1 cellular context compared by ENCODE assay signal in the genomic region with DNA sequence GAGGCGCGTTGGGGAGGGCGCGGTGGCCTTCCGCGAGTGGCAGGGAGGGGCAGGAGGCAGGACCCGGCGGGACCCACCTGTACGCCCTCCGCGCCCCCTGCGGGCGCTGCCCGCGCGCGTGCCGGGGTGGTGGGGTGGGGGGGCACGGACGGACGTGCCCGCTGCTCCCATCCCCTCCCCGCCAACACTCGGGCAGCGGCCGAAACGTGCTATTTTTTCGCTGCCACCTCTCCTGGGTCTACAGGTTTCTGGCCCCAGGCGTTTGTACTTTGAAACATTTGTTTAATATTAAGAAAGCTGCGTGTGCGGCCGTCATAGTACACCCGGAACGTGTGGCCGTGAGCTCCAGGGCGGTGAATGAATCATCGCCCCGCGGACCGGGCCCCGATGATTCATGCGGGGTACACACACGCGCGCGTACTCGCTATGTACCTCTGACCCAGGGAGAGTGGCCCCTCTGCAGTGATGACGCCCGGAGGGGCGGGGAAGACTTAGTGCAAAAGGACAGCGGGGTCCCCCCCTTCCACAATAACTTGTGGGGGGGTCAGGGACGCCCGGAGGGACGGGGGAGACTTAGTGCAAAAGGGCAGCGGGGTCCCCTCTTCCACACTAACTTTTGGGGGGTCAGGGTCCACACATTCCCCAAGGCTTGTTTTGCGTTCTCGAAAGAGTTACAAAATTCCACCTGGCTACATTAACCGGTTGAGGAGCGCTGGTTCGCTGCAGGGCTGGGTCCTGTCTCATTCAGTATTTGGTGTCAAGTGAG.
TF ChIP-seq lines count a peak whose summit lies in the region.

No MANE protein-coding gene starts in this region.

TF ChIP-seq in HepG2, 621 proteins besides CTCF, POLR2A, EP300 and RAD21 (continued from another document and continues in another):
- TF ChIP-seq ZNF318 (CRISPR knock-in tag; IDR thresholded peaks at IDR 0.05) (no peak), MAFK (conservative IDR thresholded peaks at IDR 0.05 in 1 of 2, IDR thresholded peaks at IDR 0.05 in 1 of 2; ENCODE audit: low read length in 2 of 2) (no peak), YEATS4 (CRISPR knock-in tag; IDR thresholded peaks at IDR 0.05; ENCODE audit: borderline replicate concordance) (no peak; the same call in 1 of the 2 replicates), THRA (CRISPR knock-in tag; IDR thresholded peaks at IDR 0.05; ENCODE audit: borderline replicate concordance) (no peak), RXRB (CRISPR knock-in tag; IDR thresholded peaks at IDR 0.05; ENCODE audit: borderline replicate concordance) (peak; percentile 51; the same call in 1 of the 2 replicates), ZNF354B (CRISPR knock-in tag; IDR thresholded peaks at IDR 0.05) (peak; percentile 59; the same call in 1 of the 2 replicates), PAF1 (CRISPR knock-in tag; IDR thresholded peaks at IDR 0.05) (no peak), MXD3 (CRISPR knock-in tag; IDR thresholded peaks at IDR 0.05) (no peak; the same call in 1 of the 2 replicates), CHCHD3 (CRISPR knock-in tag; IDR thresholded peaks at IDR 0.05) (no peak), ARNT2 (CRISPR knock-in tag; IDR thresholded peaks at IDR 0.05; ENCODE audit: low read depth) (no peak), KDM1A (CRISPR knock-in tag; IDR thresholded peaks at IDR 0.05) (no peak), ZNF7 (CRISPR knock-in tag; IDR thresholded peaks at IDR 0.05) (no peak), NR2F2 (IDR thresholded peaks at IDR 0.05; ENCODE audit: borderline replicate concordance, low read depth) (peak; percentile 9; the same call in 1 of the 2 replicates), LCORL (IDR thresholded peaks at IDR 0.05) (no peak), LCORL (CRISPR knock-in tag; IDR thresholded peaks at IDR 0.05) (peak; percentile 63; the same call in 1 of the 2 replicates), ZNF83 (CRISPR knock-in tag; IDR thresholded peaks at IDR 0.05; ENCODE audit: borderline replicate concordance) (no peak), ATF7 (IDR thresholded peaks at IDR 0.05) (no peak), ATF7 (CRISPR knock-in tag; IDR thresholded peaks at IDR 0.05) (no peak), CEBPB (IDR thresholded peaks at IDR 0.05; ENCODE audit: borderline replicate concordance, low read depth, low read length) (no peak), CBX2 (IDR thresholded peaks at IDR 0.05; ENCODE audit: low read depth, low read length) (no peak), CBX2 (CRISPR knock-in tag; IDR thresholded peaks at IDR 0.05; ENCODE audit: low read depth) (no peak), ZMYM2 (CRISPR knock-in tag; IDR thresholded peaks at IDR 0.05) (peak; percentile 77), KLF11 (CRISPR knock-in tag; IDR thresholded peaks at IDR 0.05) (peak; percentile 65; the same call in 1 of the 2 replicates), ZNF205 (CRISPR knock-in tag; IDR thresholded peaks at IDR 0.05) (no peak), PHB2 (IDR thresholded peaks at IDR 0.05; ENCODE audit: partially characterized antibody) (no peak), KDM5B (CRISPR knock-in tag; IDR thresholded peaks at IDR 0.05; ENCODE audit: borderline replicate concordance) (no peak), ZNF10 (CRISPR knock-in tag; IDR thresholded peaks at IDR 0.05; ENCODE audit: borderline replicate concordance, low read depth) (no peak), ZNF12 (CRISPR knock-in tag; IDR thresholded peaks at IDR 0.05) (no peak; the same call in 1 of the 2 replicates)
- TF ChIP-seq, protein P1, sequence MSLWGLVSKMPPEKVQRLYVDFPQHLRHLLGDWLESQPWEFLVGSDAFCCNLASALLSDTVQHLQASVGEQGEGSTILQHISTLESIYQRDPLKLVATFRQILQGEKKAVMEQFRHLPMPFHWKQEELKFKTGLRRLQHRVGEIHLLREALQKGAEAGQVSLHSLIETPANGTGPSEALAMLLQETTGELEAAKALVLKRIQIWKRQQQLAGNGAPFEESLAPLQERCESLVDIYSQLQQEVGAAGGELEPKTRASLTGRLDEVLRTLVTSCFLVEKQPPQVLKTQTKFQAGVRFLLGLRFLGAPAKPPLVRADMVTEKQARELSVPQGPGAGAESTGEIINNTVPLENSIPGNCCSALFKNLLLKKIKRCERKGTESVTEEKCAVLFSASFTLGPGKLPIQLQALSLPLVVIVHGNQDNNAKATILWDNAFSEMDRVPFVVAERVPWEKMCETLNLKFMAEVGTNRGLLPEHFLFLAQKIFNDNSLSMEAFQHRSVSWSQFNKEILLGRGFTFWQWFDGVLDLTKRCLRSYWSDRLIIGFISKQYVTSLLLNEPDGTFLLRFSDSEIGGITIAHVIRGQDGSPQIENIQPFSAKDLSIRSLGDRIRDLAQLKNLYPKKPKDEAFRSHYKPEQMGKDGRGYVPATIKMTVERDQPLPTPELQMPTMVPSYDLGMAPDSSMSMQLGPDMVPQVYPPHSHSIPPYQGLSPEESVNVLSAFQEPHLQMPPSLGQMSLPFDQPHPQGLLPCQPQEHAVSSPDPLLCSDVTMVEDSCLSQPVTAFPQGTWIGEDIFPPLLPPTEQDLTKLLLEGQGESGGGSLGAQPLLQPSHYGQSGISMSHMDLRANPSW (CRISPR knock-in tag; IDR thresholded peaks at IDR 0.05; ENCODE audit: borderline replicate concordance) = no peak
- TF ChIP-seq, protein P2, sequence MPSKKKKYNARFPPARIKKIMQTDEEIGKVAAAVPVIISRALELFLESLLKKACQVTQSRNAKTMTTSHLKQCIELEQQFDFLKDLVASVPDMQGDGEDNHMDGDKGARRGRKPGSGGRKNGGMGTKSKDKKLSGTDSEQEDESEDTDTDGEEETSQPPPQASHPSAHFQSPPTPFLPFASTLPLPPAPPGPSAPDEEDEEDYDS (CRISPR knock-in tag; IDR thresholded peaks at IDR 0.05) = 0 out of 2 replicates have a peak, but pooled peaks have one; percentile 42
- TF ChIP-seq, protein P3, sequence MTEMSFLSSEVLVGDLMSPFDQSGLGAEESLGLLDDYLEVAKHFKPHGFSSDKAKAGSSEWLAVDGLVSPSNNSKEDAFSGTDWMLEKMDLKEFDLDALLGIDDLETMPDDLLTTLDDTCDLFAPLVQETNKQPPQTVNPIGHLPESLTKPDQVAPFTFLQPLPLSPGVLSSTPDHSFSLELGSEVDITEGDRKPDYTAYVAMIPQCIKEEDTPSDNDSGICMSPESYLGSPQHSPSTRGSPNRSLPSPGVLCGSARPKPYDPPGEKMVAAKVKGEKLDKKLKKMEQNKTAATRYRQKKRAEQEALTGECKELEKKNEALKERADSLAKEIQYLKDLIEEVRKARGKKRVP (CRISPR knock-in tag; IDR thresholded peaks at IDR 0.05) = peak in 1 of 2 experiments; percentile 56; a peak in 2 of 4 replicates
- TF ChIP-seq, protein P4, sequence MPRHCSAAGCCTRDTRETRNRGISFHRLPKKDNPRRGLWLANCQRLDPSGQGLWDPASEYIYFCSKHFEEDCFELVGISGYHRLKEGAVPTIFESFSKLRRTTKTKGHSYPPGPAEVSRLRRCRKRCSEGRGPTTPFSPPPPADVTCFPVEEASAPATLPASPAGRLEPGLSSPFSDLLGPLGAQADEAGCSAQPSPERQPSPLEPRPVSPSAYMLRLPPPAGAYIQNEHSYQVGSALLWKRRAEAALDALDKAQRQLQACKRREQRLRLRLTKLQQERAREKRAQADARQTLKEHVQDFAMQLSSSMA (CRISPR knock-in tag; IDR thresholded peaks at IDR 0.05) = no peak; the same call in 1 of the 2 replicates
- TF ChIP-seq, protein P5, sequence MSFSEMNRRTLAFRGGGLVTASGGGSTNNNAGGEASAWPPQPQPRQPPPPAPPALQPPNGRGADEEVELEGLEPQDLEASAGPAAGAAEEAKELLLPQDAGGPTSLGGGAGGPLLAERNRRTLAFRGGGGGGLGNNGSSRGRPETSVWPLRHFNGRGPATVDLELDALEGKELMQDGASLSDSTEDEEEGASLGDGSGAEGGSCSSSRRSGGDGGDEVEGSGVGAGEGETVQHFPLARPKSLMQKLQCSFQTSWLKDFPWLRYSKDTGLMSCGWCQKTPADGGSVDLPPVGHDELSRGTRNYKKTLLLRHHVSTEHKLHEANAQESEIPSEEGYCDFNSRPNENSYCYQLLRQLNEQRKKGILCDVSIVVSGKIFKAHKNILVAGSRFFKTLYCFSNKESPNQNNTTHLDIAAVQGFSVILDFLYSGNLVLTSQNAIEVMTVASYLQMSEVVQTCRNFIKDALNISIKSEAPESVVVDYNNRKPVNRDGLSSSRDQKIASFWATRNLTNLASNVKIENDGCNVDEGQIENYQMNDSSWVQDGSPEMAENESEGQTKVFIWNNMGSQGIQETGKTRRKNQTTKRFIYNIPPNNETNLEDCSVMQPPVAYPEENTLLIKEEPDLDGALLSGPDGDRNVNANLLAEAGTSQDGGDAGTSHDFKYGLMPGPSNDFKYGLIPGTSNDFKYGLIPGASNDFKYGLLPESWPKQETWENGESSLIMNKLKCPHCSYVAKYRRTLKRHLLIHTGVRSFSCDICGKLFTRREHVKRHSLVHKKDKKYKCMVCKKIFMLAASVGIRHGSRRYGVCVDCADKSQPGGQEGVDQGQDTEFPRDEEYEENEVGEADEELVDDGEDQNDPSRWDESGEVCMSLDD (CRISPR knock-in tag; IDR thresholded peaks at IDR 0.05; ENCODE audit: borderline replicate concordance) = peak; percentile 99
- TF ChIP-seq, protein P6, sequence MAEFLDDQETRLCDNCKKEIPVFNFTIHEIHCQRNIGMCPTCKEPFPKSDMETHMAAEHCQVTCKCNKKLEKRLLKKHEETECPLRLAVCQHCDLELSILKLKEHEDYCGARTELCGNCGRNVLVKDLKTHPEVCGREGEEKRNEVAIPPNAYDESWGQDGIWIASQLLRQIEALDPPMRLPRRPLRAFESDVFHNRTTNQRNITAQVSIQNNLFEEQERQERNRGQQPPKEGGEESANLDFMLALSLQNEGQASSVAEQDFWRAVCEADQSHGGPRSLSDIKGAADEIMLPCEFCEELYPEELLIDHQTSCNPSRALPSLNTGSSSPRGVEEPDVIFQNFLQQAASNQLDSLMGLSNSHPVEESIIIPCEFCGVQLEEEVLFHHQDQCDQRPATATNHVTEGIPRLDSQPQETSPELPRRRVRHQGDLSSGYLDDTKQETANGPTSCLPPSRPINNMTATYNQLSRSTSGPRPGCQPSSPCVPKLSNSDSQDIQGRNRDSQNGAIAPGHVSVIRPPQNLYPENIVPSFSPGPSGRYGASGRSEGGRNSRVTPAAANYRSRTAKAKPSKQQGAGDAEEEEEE (CRISPR knock-in tag; IDR thresholded peaks at IDR 0.05; ENCODE audit: borderline replicate concordance) = no peak
